Comparison of ENCODE assay signal across 1 cellular context in genomic region chr1:148424138-148425003, GRCh38.
TF ChIP-seq lines count a peak whose summit lies in the region.

No MANE protein-coding gene starts in this region.

TF ChIP-seq in HEK293, 187 proteins besides CTCF, POLR2A, EP300 and RAD21 (continued from another document):
- TF ChIP-seq PRDM10 (tag by site-specific recombination; IDR thresholded peaks at IDR 0.05) (peak; percentile 51), ZNF394 (tag by site-specific recombination; IDR thresholded peaks at IDR 0.05; ENCODE audit: borderline replicate concordance) (0 out of 2 replicates have a peak, but pooled peaks have one; percentile 17), ZNF629 (tag by site-specific recombination; IDR thresholded peaks at IDR 0.05) (peak; percentile 69; the same call in 1 of the 2 replicates), ZNF362 (tag by site-specific recombination; IDR thresholded peaks at IDR 0.05) (peak; percentile 56; the same call in 1 of the 2 replicates), ZNF366 (tag by site-specific recombination; conservative IDR thresholded peaks at IDR 0.05) (0 out of 2 replicates have a peak, but pooled peaks have one; percentile 42)
TF ChIP-seq in HEK293: peak in this region for 8; not testable (repeated sequence) for 179.
